In the genomic region with DNA sequence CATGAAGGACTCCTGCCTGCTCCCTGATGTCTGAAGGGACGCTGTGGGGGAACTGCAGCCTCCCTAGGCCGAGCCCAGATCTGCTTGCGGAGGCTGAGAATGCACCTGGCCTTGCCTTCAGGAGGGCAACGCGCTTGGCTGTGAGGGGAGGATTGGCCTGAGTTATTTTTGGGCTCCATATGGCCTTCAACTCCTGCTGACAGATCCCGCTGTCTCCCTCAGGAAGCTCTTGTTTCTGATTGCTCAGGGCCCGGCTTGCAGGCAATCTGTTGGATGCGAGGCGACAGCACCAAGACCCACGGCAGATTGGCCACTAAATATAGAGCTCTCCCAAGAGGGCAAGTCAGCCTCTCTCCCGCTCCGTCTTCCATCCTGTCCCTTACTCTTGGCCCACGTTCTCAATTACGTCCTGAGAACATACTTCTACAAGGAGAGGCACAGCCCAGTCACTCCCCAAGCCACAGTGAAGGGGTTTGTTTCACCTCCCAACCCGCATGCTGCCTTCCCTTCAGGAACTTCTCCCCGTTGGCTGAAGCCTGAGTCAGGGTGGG, we compare ENCODE assay signal across 22 cellular contexts. TPM values are rescaled to one million over a fixed set of nuclear protein-coding genes. Genes with fewer than 3 reads are reported as not detected.
A peak's percentile ranks its signal among the peaks of the same experiment; 100 is the strongest.
DNase-seq lines count a peak whose midpoint lies in the region; ATAC-seq and TF ChIP-seq lines count a peak whose summit lies in the region.
"Had no signal": no experiment of that assay in that cellular context is flagged by ENCODE, and none has a peak within 500 bp of the region (broad histone marks: within the 10 kb centered on the region; RNA-seq: fewer than 3 reads in every experiment).

No MANE protein-coding gene starts in this region.

- H3K27me3 Mint-ChIP-seq in activated CD8-positive, alpha-beta memory T cell treated with anti-CD3 and anti-CD28 coated beads, Interleukin-2, amount 10 ng/mL, durations not matched to agents 7 days and 5 days = peaks cover 12% of the 10 kb centered on the region
- H3K27me3 Mint-ChIP-seq in natural killer cell treated with Interleukin-12 subunit alpha and Interleukin-12 subunit beta and Interleukin-15 and Interleukin-18, amount 100 ng/mL, for 72 hours = peaks cover 9 to 11% of the 10 kb centered on the region in 2 donors

- no peaks in the 10 kb centered on the region for H3K4me1 Mint-ChIP-seq in activated CD8-positive, alpha-beta memory T cell treated with anti-CD3 and anti-CD28 coated beads, Interleukin-2, amount 10 ng/mL, durations not matched to agents 7 days and 5 days
- no peaks in the 10 kb centered on the region for H3K4me1 Mint-ChIP-seq in natural killer cell treated with Interleukin-12 subunit alpha and Interleukin-12 subunit beta and Interleukin-15 and Interleukin-18, amount 100 ng/mL, for 72 hours (ENCODE audit: low read depth in 2 of 2)

- H3K4me3 ChIP-seq in stomach = no peak overlapping the region
- H3K4me3 ChIP-seq: left lung, pancreas, skin epidermis had no signal

- H3K36me3 ChIP-seq in stomach = no peaks in the 10 kb centered on the region
- H3K36me3 ChIP-seq: BE2C, brain microvascular endothelial cell, left lung, pancreas had no signal

- no peaks in the 10 kb centered on the region for H3K27me3 ChIP-seq in stomach
- H3K27me3 ChIP-seq: brain microvascular endothelial cell, pancreas had no signal

- H3K4me1 ChIP-seq in stomach = no peaks in the 10 kb centered on the region
- H3K4me1 ChIP-seq: BE2C, pancreas had no signal

- CTCF ChIA-PET in activated CD8-positive, alpha-beta memory T cell treated with anti-CD3 and anti-CD28 coated beads, Interleukin-2, amount 10 ng/mL, durations not matched to agents 7 days and 5 days (lab: Charles Lee) = no interaction called here

- no peaks in the 10 kb centered on the region for H3K9me3 Mint-ChIP-seq in activated CD8-positive, alpha-beta memory T cell treated with anti-CD3 and anti-CD28 coated beads, Interleukin-2, amount 10 ng/mL, durations not matched to agents 7 days and 5 days (ENCODE audit: low read depth)
- no peaks in the 10 kb centered on the region for H3K9me3 Mint-ChIP-seq in natural killer cell treated with Interleukin-12 subunit alpha and Interleukin-12 subunit beta and Interleukin-15 and Interleukin-18, amount 100 ng/mL, for 72 hours

- TF ChIP-seq CTCF in stomach (IDR thresholded peaks at IDR 0.05) = no peak

- TF ChIP-seq POLR2A in stomach (IDR thresholded peaks at IDR 0.05) = no peak

- H3K36me3 Mint-ChIP-seq in activated CD8-positive, alpha-beta memory T cell treated with anti-CD3 and anti-CD28 coated beads, Interleukin-2, amount 10 ng/mL, durations not matched to agents 7 days and 5 days = no peaks in the 10 kb centered on the region
- H3K36me3 Mint-ChIP-seq in natural killer cell treated with Interleukin-12 subunit alpha and Interleukin-12 subunit beta and Interleukin-15 and Interleukin-18, amount 100 ng/mL, for 72 hours = no peaks in the 10 kb centered on the region

- H3K9me3 ChIP-seq in stomach = peaks cover 0 to 10% (median 0%) of the 10 kb centered on the region in 4 donors
- H3K9me3 ChIP-seq: BE2C, left lung, pancreas had no signal

- intact Hi-C loops in stomach (cut with DNase I; ENCODE audit: low total_unique reads) = no loop called here

- DNase-seq in activated CD8-positive, alpha-beta memory T cell treated with anti-CD3 and anti-CD28 coated beads, Interleukin-2, amount 10 ng/mL, durations not matched to agents 7 days and 5 days = peak; percentile 23
- no peak for DNase-seq in activated CD8-positive, alpha-beta memory T cell treated with anti-CD3 and anti-CD28 coated beads, Interleukin-2, amount 50 U/mL, for 48 hours
- DNase-seq in cerebellar nuclear complex (lab: John Stamatoyannopoulos, UW) (peak; percentile 97 to 98), left lobe of liver (ENCODE audit: low spot score) (peak; percentile 24), stomach (peak; percentile 11), NCI-H2196 (lab: John Stamatoyannopoulos, UW; ENCODE audit: unreplicated experiment) (no peak)
- DNase-seq in natural killer cell treated with Interleukin-12 subunit alpha and Interleukin-12 subunit beta and Interleukin-15 and Interleukin-18, amount 100 ng/mL, for 72 hours (ENCODE audit: low spot score) = no peak
- DNase-seq: activated CD4-positive, alpha-beta T cell treated with anti-CD3 and anti-CD28 coated beads, Interleukin-2, amount 50 U/mL, for 1 hour; activated T-cell treated with anti-CD3 and anti-CD28 coated beads, Interleukin-2, amount 50 U/mL, for 72 hours; BE2C; brain microvascular endothelial cell; NCI-H1105; NCI-H2107; NCI-H748 treated with DMSO at 0.1 percent for 48 hours; pancreas; SIG-M5; stimulated activated CD4-positive, alpha-beta T cell treated with anti-CD3 and anti-CD28 coated beads, Interleukin-4, amount 100 ng/mL, for 1 hour had no signal

- ATAC-seq in activated CD8-positive, alpha-beta memory T cell treated with anti-CD3 and anti-CD28 coated beads, Interleukin-2, amount 10 ng/mL, durations not matched to agents 7 days and 5 days = no peak
- ATAC-seq in left lobe of liver = no peak
- ATAC-seq in natural killer cell treated with Interleukin-12 subunit alpha and Interleukin-12 subunit beta and Interleukin-15 and Interleukin-18, amount 100 ng/mL, for 72 hours = no peak
- no peak for ATAC-seq in HG03439 (IDR thresholded peaks at IDR 0.05; ENCODE audit: unreplicated experiment)
- ATAC-seq: activated T-cell treated with anti-CD3 and anti-CD28 coated beads, Interleukin-2, amount 50 U/mL, for 72 hours; left lung; pancreas had no signal

- H3K27ac Mint-ChIP-seq in activated CD8-positive, alpha-beta memory T cell treated with anti-CD3 and anti-CD28 coated beads, Interleukin-2, amount 10 ng/mL, durations not matched to agents 7 days and 5 days = no peak overlapping the region
- H3K27ac Mint-ChIP-seq in natural killer cell treated with Interleukin-12 subunit alpha and Interleukin-12 subunit beta and Interleukin-15 and Interleukin-18, amount 100 ng/mL, for 72 hours = no peak overlapping the region
- H3K27ac Mint-ChIP-seq: activated T-cell treated with anti-CD3 and anti-CD28 coated beads, Interleukin-2, amount 50 U/mL, for 72 hours had no signal

- H3K27ac ChIP-seq in stomach = no peak overlapping the region
- H3K27ac ChIP-seq: brain microvascular endothelial cell, left lung, pancreas, skin epidermis had no signal

- no peak for TF ChIP-seq EP300 in stomach (IDR thresholded peaks at IDR 0.05)

- 77 to 79% (median 78%) methylated on average over 16 of the region's 16 CpGs for WGBS in stomach, 5 donors

- no peak overlapping the region for H3K4me3 Mint-ChIP-seq in activated CD8-positive, alpha-beta memory T cell treated with anti-CD3 and anti-CD28 coated beads, Interleukin-2, amount 10 ng/mL, durations not matched to agents 7 days and 5 days
- no peak overlapping the region for H3K4me3 Mint-ChIP-seq in natural killer cell treated with Interleukin-12 subunit alpha and Interleukin-12 subunit beta and Interleukin-15 and Interleukin-18, amount 100 ng/mL, for 72 hours
- H3K4me3 Mint-ChIP-seq: activated T-cell treated with anti-CD3 and anti-CD28 coated beads, Interleukin-2, amount 50 U/mL, for 72 hours had no signal

RNA-seq across cellular contexts. Expression of a gene that starts 53.6 kb away (rescaled TPM):
- total RNA-seq in activated CD8-positive, alpha-beta memory T cell treated with anti-CD3 and anti-CD28 coated beads, Interleukin-2, amount 10 ng/mL, durations not matched to agents 7 days and 5 days = not detected
- total RNA-seq in left lobe of liver (0.30 TPM), stomach (1 to 10 TPM in 2 of 5 donors, not detected in 3; 1.5 to 6.8 TPM)
- polyA plus RNA-seq in stomach = under 1 TPM in 2 of 3 donors, not detected in 1; 0.20 to 0.25 TPM
- total RNA-seq in natural killer cell treated with Interleukin-12 subunit alpha and Interleukin-12 subunit beta and Interleukin-15 and Interleukin-18, amount 100 ng/mL, for 72 hours = not detected
- total RNA-seq: activated T-cell treated with anti-CD3 and anti-CD28 coated beads, Interleukin-2, amount 50 U/mL, for 72 hours; left lung; LHCN-M2; T-helper 1 cell treated with Interleukin-12 subunit alpha and Interleukin-12 subunit beta and Interleukin-4 antibody, amounts not matched to agents 30 ng/mL and 1 ng/mL, for 36 hours had no signal

Comparison
In these comparisons a context has a peak if more than half of its experiments do, and no peak if none do; other contexts are left out.
1. DNase-seq: peak in activated CD8-positive, alpha-beta memory T cell treated with anti-CD3 and anti-CD28 coated beads, Interleukin-2, amount 10 ng/mL, durations not matched to agents 7 days and 5 days (single experiment), cerebellar nuclear complex (2 of 2), left lobe of liver (single experiment) and stomach (single experiment); none in activated CD8-positive, alpha-beta memory T cell treated with anti-CD3 and anti-CD28 coated beads, Interleukin-2, amount 50 U/mL, for 48 hours (single experiment), NCI-H2196 (single experiment) and natural killer cell treated with Interleukin-12 subunit alpha and Interleukin-12 subunit beta and Interleukin-15 and Interleukin-18, amount 100 ng/mL, for 72 hours (single experiment).